5 cellular contexts compared by ENCODE assay signal in the genomic region with DNA sequence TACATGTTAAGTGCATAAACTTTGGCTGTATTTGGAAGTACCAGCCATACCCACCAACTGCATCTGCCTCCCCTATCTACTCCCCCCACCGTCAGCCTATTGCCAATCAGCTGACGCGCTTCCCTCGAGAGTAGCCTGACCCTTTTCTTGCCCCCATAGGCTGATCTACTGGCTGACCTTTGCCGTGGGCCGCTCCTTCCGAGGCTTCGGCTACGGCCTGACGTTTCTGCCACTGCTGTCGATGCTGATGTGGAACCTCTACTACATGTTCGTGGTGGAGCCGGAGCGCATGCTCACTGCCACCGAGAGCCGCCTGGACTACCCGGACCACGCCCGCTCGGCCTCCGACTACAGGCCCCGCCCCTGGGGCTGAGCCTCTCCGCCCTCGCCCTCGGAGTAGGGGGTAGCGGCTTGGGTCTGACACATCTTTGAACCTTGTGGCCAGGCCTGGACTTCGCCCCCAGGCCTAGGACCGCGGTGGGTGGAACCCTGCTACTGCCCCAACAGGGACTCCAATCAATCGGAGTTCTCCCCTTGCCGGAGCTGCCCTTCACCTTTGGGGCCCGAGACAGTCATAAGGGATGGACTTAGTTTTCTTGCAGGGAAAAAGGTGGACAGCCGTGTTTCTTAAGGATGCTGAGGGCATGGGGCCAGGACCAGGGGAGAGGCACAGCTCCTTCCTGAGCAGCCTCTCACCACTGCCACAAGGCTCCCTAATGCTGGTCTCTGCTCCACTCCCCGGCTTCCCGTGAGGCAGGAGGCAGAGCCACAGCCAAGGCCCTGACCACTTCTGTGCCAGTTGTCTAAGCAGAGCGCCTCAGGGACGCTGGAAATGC. TPM values are rescaled to one million over a fixed set of nuclear protein-coding genes. Genes with fewer than 3 reads are reported as not detected.
A peak's percentile ranks its signal among the peaks of the same experiment; 100 is the strongest.
DNase-seq lines count a peak whose midpoint lies in the region; FAIRE-seq and TF ChIP-seq lines count a peak whose summit lies in the region.

No MANE protein-coding gene starts in this region.

- peak overlapping the region; percentile 87 for H3K4me3 Mint-ChIP-seq in HFFc6

- H3K9me3 Mint-ChIP-seq in HFFc6, result no peaks in the 10 kb centered on the region

- peaks cover 2% of the 10 kb centered on the region for H3K27me3 Mint-ChIP-seq in HFFc6 (ENCODE audit: insufficient read depth)

- peaks cover 0 to 19% of the 10 kb centered on the region in 2 donors for H3K4me1 ChIP-seq in right atrium auricular region
- H3K4me1 ChIP-seq in small intestine (ENCODE audit: control insufficient read depth in 2 of 2, insufficient read depth in 1 of 2, low read depth in 1 of 2, low read length in 1 of 2), result no peaks in the 10 kb centered on the region

- H3K4me3 ChIP-seq in WERI-Rb-1 (ENCODE audit: low read depth, low read length), result peak overlapping the region; percentile 45
- peak overlapping the region; percentile 35 to 46 for H3K4me3 ChIP-seq in right atrium auricular region
- peak overlapping the region in 1 of 2 donors; percentile 26 for H3K4me3 ChIP-seq in small intestine (ENCODE audit: low read depth in 1 of 2, low read length in 2 of 2)

- H3K36me3 ChIP-seq in WERI-Rb-1 (peaks cover 27% of the 10 kb centered on the region), right atrium auricular region (no peaks in the 10 kb centered on the region), small intestine (ENCODE audit: control insufficient read depth in 2 of 2, insufficient read depth in 2 of 2, low read length in 2 of 2) (no peaks in the 10 kb centered on the region)

- peak overlapping the region; percentile 79 for H3K27ac Mint-ChIP-seq in HFFc6

- DNase-seq in HFFc6, result peak; percentile 79
- peak; percentile 92 for DNase-seq in WERI-Rb-1
- DNase-seq in right atrium auricular region (ENCODE audit: low spot score), result peak; percentile 95
- peak; percentile 94 for DNase-seq in small intestine
- DNase-seq in NCI-H446 treated with DMSO at 0.1 percent for 48 hours (lab: John Stamatoyannopoulos, UW), result no peak

- H3K27ac ChIP-seq in WERI-Rb-1 (peak overlapping the region; percentile 22; the same call in 1 of the 2 replicates), right atrium auricular region (peak overlapping the region; percentile 80 to 83), small intestine (ENCODE audit: low read depth in 1 of 2, low read length in 1 of 2) (peak overlapping the region; percentile 33 to 75)

- TF ChIP-seq CTCF in HFFc6 (IDR thresholded peaks at IDR 0.05) (no peak), WERI-Rb-1 (IDR thresholded peaks at IDR 0.05; ENCODE audit: low read depth, low read length) (no peak), right atrium auricular region (IDR thresholded peaks at IDR 0.05) (no peak)

- no peaks in the 10 kb centered on the region for H3K27me3 ChIP-seq in WERI-Rb-1 (ENCODE audit: insufficient read depth, low read depth, severe bottlenecking)
- no peaks in the 10 kb centered on the region for H3K27me3 ChIP-seq in right atrium auricular region
- H3K27me3 ChIP-seq in small intestine (ENCODE audit: control insufficient read depth in 2 of 2, insufficient read depth in 2 of 2, low read length in 2 of 2), result no peaks in the 10 kb centered on the region

- H3K4me1 Mint-ChIP-seq in HFFc6 (ENCODE audit: low read depth), result peaks cover 25% of the 10 kb centered on the region

- FAIRE-seq in small intestine (lab: Jason Lieb, UNC), result no peak

- WGBS in small intestine, 3 donors, result 12 to 26% (median 20%) methylated on average over 37 of the region's 37 CpGs

- H3K36me3 Mint-ChIP-seq in HFFc6 (ENCODE audit: low read depth), result peaks cover 4% of the 10 kb centered on the region; the same call in 1 of the 2 replicates

- no peaks in the 10 kb centered on the region for H3K9me3 ChIP-seq in WERI-Rb-1 (ENCODE audit: severe bottlenecking)
- no peaks in the 10 kb centered on the region for H3K9me3 ChIP-seq in right atrium auricular region
- no peaks in the 10 kb centered on the region for H3K9me3 ChIP-seq in small intestine (ENCODE audit: control insufficient read depth, low read depth)

RNA-seq across cellular contexts. Expression of gene GLMP, which starts 4.0 kb away (rescaled TPM):
- 10 to 100 TPM; 50.8 to 91.8 (median 87.4) TPM for total RNA-seq in HFFc6 (2021; fragmentation: NEBNext Ultra II Directional; extraction: Animal tissue kit (Norgen Biotek cat#: 25700))
- total RNA-seq in right atrium auricular region, result 10 to 100 TPM; 26.3 to 27.4 TPM
- 10 to 100 TPM; 30.7 to 70.0 (median 57.8) TPM for polyA plus RNA-seq in small intestine

RNA-seq across cellular contexts. Expression of gene TMEM79, which starts 7.3 kb away (rescaled TPM):
- 1 to 10 TPM; 2.0 to 2.7 (median 2.1) TPM for total RNA-seq in HFFc6 (2021; fragmentation: NEBNext Ultra II Directional; extraction: Animal tissue kit (Norgen Biotek cat#: 25700))
- total RNA-seq in right atrium auricular region, result 1 to 10 TPM in 1 of 2 donors, under 1 TPM in 1; 0.96 to 1.0 TPM
- 1 to 10 TPM; 2.2 to 4.7 (median 4.6) TPM for polyA plus RNA-seq in small intestine

RNA-seq across cellular contexts. Expression of gene VHLL, which starts 7.7 kb away (rescaled TPM):
- total RNA-seq in HFFc6 (2021; fragmentation: NEBNext Ultra II Directional; extraction: Animal tissue kit (Norgen Biotek cat#: 25700)), result not detected
- not detected for total RNA-seq in right atrium auricular region
- not detected for polyA plus RNA-seq in small intestine

RNA-seq across cellular contexts. Expression of gene SMG5, which starts 8.8 kb away (rescaled TPM):
- 10 to 100 TPM; 46.8 to 56.5 (median 50.6) TPM for total RNA-seq in HFFc6 (2021; fragmentation: NEBNext Ultra II Directional; extraction: Animal tissue kit (Norgen Biotek cat#: 25700))
- total RNA-seq in right atrium auricular region, result 10 to 100 TPM; 55.4 to 72.8 TPM
- 10 to 100 TPM; 30.0 to 57.0 (median 33.0) TPM for polyA plus RNA-seq in small intestine

RNA-seq across cellular contexts. Expression of gene PAQR6, which starts 43.6 kb away (rescaled TPM):
- under 1 TPM; 0.45 to 0.65 (median 0.52) TPM for total RNA-seq in HFFc6 (2021; fragmentation: NEBNext Ultra II Directional; extraction: Animal tissue kit (Norgen Biotek cat#: 25700))
- total RNA-seq in right atrium auricular region, result not detected
- 1 to 10 TPM; 3.0 to 8.7 (median 4.6) TPM for polyA plus RNA-seq in small intestine

Comparison
In these comparisons a context has a peak if more than half of its experiments do, and no peak if none do; other contexts are left out.
1. H3K27ac ChIP-seq: peak in every context shown above with its lines; median percentile 82 in right atrium auricular region; 54 in small intestine; 22 in WERI-Rb-1.